1 cellular context compared by ENCODE assay signal in the genomic region with DNA sequence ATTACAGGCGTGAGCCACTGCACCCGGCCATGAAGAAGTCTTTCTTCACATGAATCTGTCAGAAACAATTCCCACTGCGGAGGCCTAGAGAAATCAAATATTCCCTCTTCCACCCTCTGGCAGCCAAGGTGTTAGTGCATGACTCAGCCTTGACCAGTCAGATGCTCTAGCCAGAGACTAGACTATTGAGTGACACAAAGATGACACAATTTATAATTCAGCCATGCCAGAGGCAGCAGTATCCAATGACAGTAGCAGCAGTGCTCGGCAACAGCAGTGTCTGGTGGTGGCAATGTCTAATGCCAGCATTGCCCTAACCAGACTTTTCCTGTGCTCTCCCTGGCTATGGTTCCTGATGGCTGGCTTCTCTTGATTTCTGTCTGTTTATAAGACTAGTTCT.
TF ChIP-seq lines count a peak whose summit lies in the region.

No MANE protein-coding gene starts in this region.

TF ChIP-seq in SK-N-SH, 30 proteins besides CTCF, POLR2A, EP300 and RAD21 (continued from another document):
- TF ChIP-seq, protein P1, sequence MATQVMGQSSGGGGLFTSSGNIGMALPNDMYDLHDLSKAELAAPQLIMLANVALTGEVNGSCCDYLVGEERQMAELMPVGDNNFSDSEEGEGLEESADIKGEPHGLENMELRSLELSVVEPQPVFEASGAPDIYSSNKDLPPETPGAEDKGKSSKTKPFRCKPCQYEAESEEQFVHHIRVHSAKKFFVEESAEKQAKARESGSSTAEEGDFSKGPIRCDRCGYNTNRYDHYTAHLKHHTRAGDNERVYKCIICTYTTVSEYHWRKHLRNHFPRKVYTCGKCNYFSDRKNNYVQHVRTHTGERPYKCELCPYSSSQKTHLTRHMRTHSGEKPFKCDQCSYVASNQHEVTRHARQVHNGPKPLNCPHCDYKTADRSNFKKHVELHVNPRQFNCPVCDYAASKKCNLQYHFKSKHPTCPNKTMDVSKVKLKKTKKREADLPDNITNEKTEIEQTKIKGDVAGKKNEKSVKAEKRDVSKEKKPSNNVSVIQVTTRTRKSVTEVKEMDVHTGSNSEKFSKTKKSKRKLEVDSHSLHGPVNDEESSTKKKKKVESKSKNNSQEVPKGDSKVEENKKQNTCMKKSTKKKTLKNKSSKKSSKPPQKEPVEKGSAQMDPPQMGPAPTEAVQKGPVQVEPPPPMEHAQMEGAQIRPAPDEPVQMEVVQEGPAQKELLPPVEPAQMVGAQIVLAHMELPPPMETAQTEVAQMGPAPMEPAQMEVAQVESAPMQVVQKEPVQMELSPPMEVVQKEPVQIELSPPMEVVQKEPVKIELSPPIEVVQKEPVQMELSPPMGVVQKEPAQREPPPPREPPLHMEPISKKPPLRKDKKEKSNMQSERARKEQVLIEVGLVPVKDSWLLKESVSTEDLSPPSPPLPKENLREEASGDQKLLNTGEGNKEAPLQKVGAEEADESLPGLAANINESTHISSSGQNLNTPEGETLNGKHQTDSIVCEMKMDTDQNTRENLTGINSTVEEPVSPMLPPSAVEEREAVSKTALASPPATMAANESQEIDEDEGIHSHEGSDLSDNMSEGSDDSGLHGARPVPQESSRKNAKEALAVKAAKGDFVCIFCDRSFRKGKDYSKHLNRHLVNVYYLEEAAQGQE (IDR thresholded peaks at IDR 0.05; ENCODE audit: low read depth, low read length), result no peak
- TF ChIP-seq, protein P2, sequence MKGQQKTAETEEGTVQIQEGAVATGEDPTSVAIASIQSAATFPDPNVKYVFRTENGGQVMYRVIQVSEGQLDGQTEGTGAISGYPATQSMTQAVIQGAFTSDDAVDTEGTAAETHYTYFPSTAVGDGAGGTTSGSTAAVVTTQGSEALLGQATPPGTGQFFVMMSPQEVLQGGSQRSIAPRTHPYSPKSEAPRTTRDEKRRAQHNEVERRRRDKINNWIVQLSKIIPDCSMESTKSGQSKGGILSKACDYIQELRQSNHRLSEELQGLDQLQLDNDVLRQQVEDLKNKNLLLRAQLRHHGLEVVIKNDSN (IDR thresholded peaks at IDR 0.05; ENCODE audit: borderline replicate concordance, low read depth), result no peak
- TF ChIP-seq, protein P3, sequence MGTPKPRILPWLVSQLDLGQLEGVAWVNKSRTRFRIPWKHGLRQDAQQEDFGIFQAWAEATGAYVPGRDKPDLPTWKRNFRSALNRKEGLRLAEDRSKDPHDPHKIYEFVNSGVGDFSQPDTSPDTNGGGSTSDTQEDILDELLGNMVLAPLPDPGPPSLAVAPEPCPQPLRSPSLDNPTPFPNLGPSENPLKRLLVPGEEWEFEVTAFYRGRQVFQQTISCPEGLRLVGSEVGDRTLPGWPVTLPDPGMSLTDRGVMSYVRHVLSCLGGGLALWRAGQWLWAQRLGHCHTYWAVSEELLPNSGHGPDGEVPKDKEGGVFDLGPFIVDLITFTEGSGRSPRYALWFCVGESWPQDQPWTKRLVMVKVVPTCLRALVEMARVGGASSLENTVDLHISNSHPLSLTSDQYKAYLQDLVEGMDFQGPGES (IDR thresholded peaks at IDR 0.05; ENCODE audit: low read depth, low read length), result no peak
- TF ChIP-seq MXI1 (IDR thresholded peaks at IDR 0.05; ENCODE audit: low read depth, low read length) (no peak), FOXM1 (IDR thresholded peaks at IDR 0.05; ENCODE audit: low read depth) (no peak), FOSL2 (IDR thresholded peaks at IDR 0.05; ENCODE audit: borderline replicate concordance, low read depth) (peak; percentile 27; the same call in 1 of the 2 replicates), SIN3A (IDR thresholded peaks at IDR 0.05; ENCODE audit: borderline replicate concordance, low read depth, low read length) (no peak)
- TF ChIP-seq, protein P4, sequence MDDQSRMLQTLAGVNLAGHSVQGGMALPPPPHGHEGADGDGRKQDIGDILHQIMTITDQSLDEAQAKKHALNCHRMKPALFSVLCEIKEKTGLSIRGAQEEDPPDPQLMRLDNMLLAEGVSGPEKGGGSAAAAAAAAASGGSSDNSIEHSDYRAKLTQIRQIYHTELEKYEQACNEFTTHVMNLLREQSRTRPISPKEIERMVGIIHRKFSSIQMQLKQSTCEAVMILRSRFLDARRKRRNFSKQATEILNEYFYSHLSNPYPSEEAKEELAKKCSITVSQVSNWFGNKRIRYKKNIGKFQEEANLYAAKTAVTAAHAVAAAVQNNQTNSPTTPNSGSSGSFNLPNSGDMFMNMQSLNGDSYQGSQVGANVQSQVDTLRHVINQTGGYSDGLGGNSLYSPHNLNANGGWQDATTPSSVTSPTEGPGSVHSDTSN (IDR thresholded peaks at IDR 0.05), result peak; percentile 85
